14 cellular contexts compared by ENCODE assay signal in the genomic region with DNA sequence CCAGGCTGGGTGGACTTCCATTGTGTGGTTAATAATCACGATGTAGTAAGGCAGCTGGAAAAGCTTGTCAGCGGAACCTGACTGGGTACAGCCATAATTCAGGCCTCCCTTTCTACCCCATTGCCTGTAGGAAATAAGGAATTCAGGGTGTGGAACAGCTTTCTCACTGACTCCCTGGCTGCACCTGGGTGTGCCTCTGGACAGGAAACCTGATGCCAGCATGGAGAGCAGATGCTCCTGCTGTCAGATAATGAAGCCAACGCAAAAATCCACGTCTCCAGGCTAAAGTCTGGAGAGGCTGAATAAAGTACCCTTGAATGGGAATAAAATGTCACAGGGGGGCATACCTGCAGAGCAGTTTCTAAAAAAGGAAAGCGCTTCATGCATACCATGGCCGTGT. TPM values are rescaled to one million over a fixed set of nuclear protein-coding genes. Genes with fewer than 3 reads are reported as not detected.
DNase-seq lines count a peak whose midpoint lies in the region; ATAC-seq and TF ChIP-seq lines count a peak whose summit lies in the region.
"Had no signal": no experiment of that assay in that cellular context is flagged by ENCODE, and none has a peak within 500 bp of the region (broad histone marks: within the 10 kb centered on the region; RNA-seq: fewer than 3 reads in every experiment).

No MANE protein-coding gene starts in this region.

- H3K9ac ChIP-seq in SK-N-SH (no peak overlapping the region), neural progenitor cell (no peak overlapping the region)
- H3K9ac ChIP-seq: BLaER1 treated with 17β-estradiol and CSF1 and Interleukin-3, amounts not matched to agents 10 nM and 100 nM had no signal

- POLR2A ChIA-PET in SK-N-SH (lab: Yijun Ruan, JAX): no interaction called here
- POLR2A ChIA-PET in activated CD4-positive, alpha-beta T cell treated with anti-CD3 and anti-CD28 coated beads, Interleukin-2, amount 10 ng/mL, durations not matched to agents 7 days and 5 days (lab: Charles Lee): no interaction called here

- H3K79me2 ChIP-seq in SK-N-SH (ENCODE audit: insufficient read depth): no peaks in the 10 kb centered on the region
- H3K79me2 ChIP-seq in neural progenitor cell (ENCODE audit: low read depth): no peaks in the 10 kb centered on the region

- no peaks in the 10 kb centered on the region for H3K9me3 Mint-ChIP-seq in neural progenitor cell
- no peaks in the 10 kb centered on the region for H3K9me3 Mint-ChIP-seq in activated CD4-positive, alpha-beta T cell treated with anti-CD3 and anti-CD28 coated beads, Interleukin-2, amount 10 ng/mL, durations not matched to agents 7 days and 5 days

- TF ChIP-seq EP300 in SK-N-SH (IDR thresholded peaks at IDR 0.05; ENCODE audit: borderline replicate concordance in 1 of 2, low read depth in 1 of 2, low read length in 1 of 2): no peak

- H3F3A ChIP-seq in SK-N-SH (replicated peaks; ENCODE audit: insufficient read depth): no peaks in the 10 kb centered on the region
- peaks cover 18% of the 10 kb centered on the region for H3F3A ChIP-seq in neural progenitor cell (ENCODE audit: low read depth)

- no peaks in the 10 kb centered on the region for H3K9me2 ChIP-seq in SK-N-SH

- TF ChIP-seq CTCF in SK-N-SH (IDR thresholded peaks at IDR 0.05) (no peak), neural progenitor cell (IDR thresholded peaks at IDR 0.05) (no peak)

- H3K36me3 ChIP-seq in SK-N-SH (replicated peaks in 1 of 2; ENCODE audit: control insufficient read depth in 1 of 2, insufficient read depth in 2 of 2, low read length in 1 of 2) (no peaks in the 10 kb centered on the region), neural progenitor cell (no peaks in the 10 kb centered on the region), aorta (ENCODE audit: control insufficient read depth in 1 of 2, insufficient read depth in 2 of 2, low read length in 1 of 2) (no peaks in the 10 kb centered on the region)
- H3K36me3 ChIP-seq: BLaER1 treated with 17β-estradiol and CSF1 and Interleukin-3, amounts not matched to agents 10 nM and 100 nM; right lobe of liver; tibial nerve had no signal

- H3K27ac ChIP-seq in SK-N-SH (ENCODE audit: low read depth in 2 of 2, low read length in 1 of 2) (0 out of 4 replicates have a peak overlapping the region, but pooled peaks of 1 of the 2 experiments have one; percentile 5), neural progenitor cell (no peak overlapping the region), aorta (ENCODE audit: low read depth in 1 of 2, low read length in 2 of 2) (no peak overlapping the region)
- H3K27ac ChIP-seq: BLaER1 treated with 17β-estradiol and CSF1 and Interleukin-3, amounts not matched to agents 10 nM and 100 nM; right lobe of liver; tibial nerve had no signal

- H2AFZ ChIP-seq in SK-N-SH (ENCODE audit: low read depth): no peak overlapping the region
- H2AFZ ChIP-seq in neural progenitor cell (replicated peaks): no peak overlapping the region

- no peak overlapping the region for H3K27ac Mint-ChIP-seq in neural progenitor cell
- H3K27ac Mint-ChIP-seq in activated CD4-positive, alpha-beta T cell treated with anti-CD3 and anti-CD28 coated beads, Interleukin-2, amount 10 ng/mL, durations not matched to agents 7 days and 5 days: no peak overlapping the region

- CTCF ChIA-PET in SK-N-SH (lab: Yijun Ruan, JAX): interaction anchor here (1.1 kb wide), 2 partner anchors 9 to 65 kb away, joined by 3 read pairs; no protein-coding TSS in a partner anchor
- CTCF ChIA-PET in activated CD4-positive, alpha-beta T cell treated with anti-CD3 and anti-CD28 coated beads, Interleukin-2, amount 10 ng/mL, durations not matched to agents 7 days and 5 days (lab: Charles Lee): no interaction called here

- H3K4me1 Mint-ChIP-seq in neural progenitor cell: peaks cover 39% of the 10 kb centered on the region
- H3K4me1 Mint-ChIP-seq in activated CD4-positive, alpha-beta T cell treated with anti-CD3 and anti-CD28 coated beads, Interleukin-2, amount 10 ng/mL, durations not matched to agents 7 days and 5 days: no peaks in the 10 kb centered on the region

- WGBS in SK-N-SH (ENCODE audit: low lambda C conversion rate): 75% methylated on average over 6 of the region's 6 CpGs
- 90 to 92% methylated on average over 6 of the region's 6 CpGs for WGBS in aorta, 2 donors

- H3K27me3 ChIP-seq in SK-N-SH (ENCODE audit: insufficient read depth) (no peaks in the 10 kb centered on the region), neural progenitor cell (no peaks in the 10 kb centered on the region), aorta (ENCODE audit: control insufficient read depth in 1 of 2, insufficient read depth in 2 of 2, low read length in 1 of 2) (no peaks in the 10 kb centered on the region)
- H3K27me3 ChIP-seq: BLaER1 treated with 17β-estradiol and CSF1 and Interleukin-3, amounts not matched to agents 10 nM and 100 nM; right lobe of liver; tibial nerve had no signal

- H4K20me1 ChIP-seq in SK-N-SH (ENCODE audit: insufficient read depth) (no peaks in the 10 kb centered on the region), neural progenitor cell (ENCODE audit: low read depth) (no peaks in the 10 kb centered on the region)
- H4K20me1 ChIP-seq: BLaER1 treated with 17β-estradiol and CSF1 and Interleukin-3, amounts not matched to agents 10 nM and 100 nM had no signal

- no peak for TF ChIP-seq RAD21 in SK-N-SH (IDR thresholded peaks at IDR 0.05; ENCODE audit: low read length)

- H3K36me3 Mint-ChIP-seq in neural progenitor cell: no peaks in the 10 kb centered on the region
- H3K36me3 Mint-ChIP-seq in activated CD4-positive, alpha-beta T cell treated with anti-CD3 and anti-CD28 coated beads, Interleukin-2, amount 10 ng/mL, durations not matched to agents 7 days and 5 days (ENCODE audit: low read depth): no peaks in the 10 kb centered on the region

- H3K4me2 ChIP-seq in SK-N-SH (no peak overlapping the region), neural progenitor cell (peak overlapping the region; percentile 36)

- intact Hi-C loops in aorta (cut with DNase I): no loop called here

- no peak for ATAC-seq in aorta (ENCODE audit: low FRiP score)
- ATAC-seq: right lobe of liver had no signal

- peaks cover under 1% of the 10 kb centered on the region for H3K27me3 Mint-ChIP-seq in neural progenitor cell (ENCODE audit: insufficient read depth, low read depth)
- peaks cover 16% of the 10 kb centered on the region for H3K27me3 Mint-ChIP-seq in activated CD4-positive, alpha-beta T cell treated with anti-CD3 and anti-CD28 coated beads, Interleukin-2, amount 10 ng/mL, durations not matched to agents 7 days and 5 days

- H3K9me3 ChIP-seq in SK-N-SH (no peaks in the 10 kb centered on the region), neural progenitor cell (ENCODE audit: low read depth) (no peaks in the 10 kb centered on the region), aorta (ENCODE audit: control insufficient read depth, low read length) (no peaks in the 10 kb centered on the region)
- H3K9me3 ChIP-seq: BLaER1 treated with 17β-estradiol and CSF1 and Interleukin-3, amounts not matched to agents 10 nM and 100 nM; right lobe of liver; tibial nerve had no signal

- DNase-seq in NCI-H1105 treated with DMSO at 0.1 percent for 48 hours (lab: John Stamatoyannopoulos, UW) (peak; percentile 62), NCI-H2196 treated with DMSO at 0.1 percent for 48 hours (lab: John Stamatoyannopoulos, UW; ENCODE audit: unreplicated experiment) (peak; percentile 13), SK-N-SH (peak; percentile 22), neural progenitor cell (ENCODE audit: low spot score) (peak; percentile 28), mesenteric fat pad (ENCODE audit: low spot score) (no peak), aorta (no peak)
- DNase-seq in activated CD4-positive, alpha-beta T cell treated with anti-CD3 and anti-CD28 coated beads, Interleukin-2, amount 10 ng/mL, durations not matched to agents 7 days and 5 days: no peak
- DNase-seq: activated gamma-delta T cell treated with Interleukin-2 at 50 U/mL for 16 hours; dermis blood vessel endothelial cell; right lobe of liver; stimulated activated CD4-positive, alpha-beta T cell treated with anti-CD3 and anti-CD28 coated beads, Interleukin-4, amount 100 ng/mL, for 4 hours had no signal

- H3K4me1 ChIP-seq in SK-N-SH (ENCODE audit: control insufficient read depth in 1 of 2, insufficient read depth in 2 of 2, low read depth in 1 of 2, low read length in 1 of 2): peaks cover 0 to 22% of the 10 kb centered on the region in 2 experiments; a peak in 2 of 4 replicates
- peaks cover 34% of the 10 kb centered on the region for H3K4me1 ChIP-seq in neural progenitor cell
- H3K4me1 ChIP-seq in aorta (ENCODE audit: control insufficient read depth in 1 of 2, insufficient read depth in 2 of 2, low read length in 2 of 2): peaks cover 0 to 2% of the 10 kb centered on the region in 2 donors
- H3K4me1 ChIP-seq: right lobe of liver, tibial nerve had no signal

- no peak overlapping the region for H3K4me3 Mint-ChIP-seq in neural progenitor cell
- no peak overlapping the region for H3K4me3 Mint-ChIP-seq in activated CD4-positive, alpha-beta T cell treated with anti-CD3 and anti-CD28 coated beads, Interleukin-2, amount 10 ng/mL, durations not matched to agents 7 days and 5 days

- no peak overlapping the region for H3K4me3 ChIP-seq in SK-N-SH (ENCODE audit: low read depth in 2 of 2, low read length in 1 of 2)
- H3K4me3 ChIP-seq in neural progenitor cell: no peak overlapping the region
- no peak overlapping the region for H3K4me3 ChIP-seq in aorta (ENCODE audit: low read length in 2 of 2)
- H3K4me3 ChIP-seq: BLaER1 treated with 17β-estradiol and CSF1 and Interleukin-3, amounts not matched to agents 10 nM and 100 nM; right lobe of liver; SK-N-MC; tibial nerve had no signal

TF ChIP-seq in SK-N-SH, 30 proteins besides CTCF, POLR2A, EP300 and RAD21:
- TF ChIP-seq GABPA (IDR thresholded peaks at IDR 0.05; ENCODE audit: low read depth): no peak
- TF ChIP-seq YY1 (IDR thresholded peaks at IDR 0.05; ENCODE audit: low read depth): no peak
- TF ChIP-seq SMC3 (IDR thresholded peaks at IDR 0.05; ENCODE audit: low read depth, low read length): no peak
- TF ChIP-seq JUND (IDR thresholded peaks at IDR 0.05): no peak
- TF ChIP-seq TCF12 (IDR thresholded peaks at IDR 0.05): peak; percentile 43; the same call in 1 of the 2 replicates
- no peak for TF ChIP-seq MEF2A (IDR thresholded peaks at IDR 0.05; ENCODE audit: borderline replicate concordance, low read depth)
- TF ChIP-seq, protein P1, sequence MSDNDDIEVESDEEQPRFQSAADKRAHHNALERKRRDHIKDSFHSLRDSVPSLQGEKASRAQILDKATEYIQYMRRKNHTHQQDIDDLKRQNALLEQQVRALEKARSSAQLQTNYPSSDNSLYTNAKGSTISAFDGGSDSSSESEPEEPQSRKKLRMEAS (IDR thresholded peaks at IDR 0.05; ENCODE audit: low read depth): peak; percentile 64; the same call in 1 of the 2 replicates
TF ChIP-seq in SK-N-SH: peak in this region for 2.

RNA-seq across cellular contexts. Expression of gene LYPD6B, which starts 44.3 kb away (rescaled TPM):
- polyA plus RNA-seq in SK-N-SH (2012; rRNA removed) (17.0 and 18.2 TPM in 2 replicates), aorta (under 1 TPM in 1 of 2 donors, not detected in 1; 0.26 TPM)
- 19.1 and 19.6 TPM in 2 replicates for polyA plus RNA-seq in SK-N-SH (2012; cell fraction: cytosol; rRNA removed)
- 27.3 and 29.3 TPM in 2 replicates for polyA plus RNA-seq in SK-N-SH (2012; cell fraction: nucleus; rRNA removed)
- total RNA-seq in neural progenitor cell (ENCODE audit: low replicate concordance) (0.34 TPM in 1 of 2 replicates, not detected in the other), mesenteric fat pad (not detected), aorta (not detected)
- not detected for total RNA-seq in activated CD4-positive, alpha-beta T cell treated with anti-CD3 and anti-CD28 coated beads, Interleukin-2, amount 10 ng/mL, durations not matched to agents 7 days and 5 days
- total RNA-seq: dermis blood vessel endothelial cell, tibial nerve had no signal

Comparison
In these comparisons a context has a peak if more than half of its experiments do, and no peak if none do; other contexts are left out.
1. DNase-seq: peak in NCI-H1105 treated with DMSO at 0.1 percent for 48 hours (single experiment), NCI-H2196 treated with DMSO at 0.1 percent for 48 hours (single experiment), SK-N-SH (single experiment) and neural progenitor cell (single experiment); none in mesenteric fat pad (single experiment), activated CD4-positive, alpha-beta T cell treated with anti-CD3 and anti-CD28 coated beads, Interleukin-2, amount 10 ng/mL, durations not matched to agents 7 days and 5 days (single experiment) and aorta (0 of 2).